ENCODE assay signal across 1 cellular context in the genomic region with DNA sequence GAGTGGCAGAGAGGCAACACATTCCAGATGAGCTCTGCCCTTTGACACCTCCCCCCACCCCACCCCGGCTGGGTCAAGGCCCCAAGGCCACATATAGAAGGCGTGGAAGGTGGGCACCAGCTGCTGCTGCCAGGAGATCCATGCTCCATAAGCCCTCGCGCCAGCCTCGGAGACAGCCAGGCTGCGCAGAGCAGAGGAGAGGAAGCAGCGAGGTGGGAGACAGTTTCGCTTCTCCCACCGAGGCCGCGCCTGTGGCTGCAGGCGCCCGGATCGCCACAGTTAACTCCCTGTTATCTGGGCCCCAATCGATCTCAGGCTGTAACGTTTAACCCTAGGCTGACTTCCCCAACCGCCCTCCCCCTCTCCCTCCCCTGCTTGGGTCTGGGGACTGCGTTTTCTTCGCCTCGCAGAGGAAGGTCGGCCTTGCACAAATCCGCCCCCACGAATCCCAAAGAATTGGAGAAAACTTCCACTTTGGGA.
TF ChIP-seq lines count a peak whose summit lies in the region.

No MANE protein-coding gene starts in this region.

TF ChIP-seq in K562, 482 proteins besides CTCF, POLR2A, EP300 and RAD21 (continued from another document):
- TF ChIP-seq, protein P1, sequence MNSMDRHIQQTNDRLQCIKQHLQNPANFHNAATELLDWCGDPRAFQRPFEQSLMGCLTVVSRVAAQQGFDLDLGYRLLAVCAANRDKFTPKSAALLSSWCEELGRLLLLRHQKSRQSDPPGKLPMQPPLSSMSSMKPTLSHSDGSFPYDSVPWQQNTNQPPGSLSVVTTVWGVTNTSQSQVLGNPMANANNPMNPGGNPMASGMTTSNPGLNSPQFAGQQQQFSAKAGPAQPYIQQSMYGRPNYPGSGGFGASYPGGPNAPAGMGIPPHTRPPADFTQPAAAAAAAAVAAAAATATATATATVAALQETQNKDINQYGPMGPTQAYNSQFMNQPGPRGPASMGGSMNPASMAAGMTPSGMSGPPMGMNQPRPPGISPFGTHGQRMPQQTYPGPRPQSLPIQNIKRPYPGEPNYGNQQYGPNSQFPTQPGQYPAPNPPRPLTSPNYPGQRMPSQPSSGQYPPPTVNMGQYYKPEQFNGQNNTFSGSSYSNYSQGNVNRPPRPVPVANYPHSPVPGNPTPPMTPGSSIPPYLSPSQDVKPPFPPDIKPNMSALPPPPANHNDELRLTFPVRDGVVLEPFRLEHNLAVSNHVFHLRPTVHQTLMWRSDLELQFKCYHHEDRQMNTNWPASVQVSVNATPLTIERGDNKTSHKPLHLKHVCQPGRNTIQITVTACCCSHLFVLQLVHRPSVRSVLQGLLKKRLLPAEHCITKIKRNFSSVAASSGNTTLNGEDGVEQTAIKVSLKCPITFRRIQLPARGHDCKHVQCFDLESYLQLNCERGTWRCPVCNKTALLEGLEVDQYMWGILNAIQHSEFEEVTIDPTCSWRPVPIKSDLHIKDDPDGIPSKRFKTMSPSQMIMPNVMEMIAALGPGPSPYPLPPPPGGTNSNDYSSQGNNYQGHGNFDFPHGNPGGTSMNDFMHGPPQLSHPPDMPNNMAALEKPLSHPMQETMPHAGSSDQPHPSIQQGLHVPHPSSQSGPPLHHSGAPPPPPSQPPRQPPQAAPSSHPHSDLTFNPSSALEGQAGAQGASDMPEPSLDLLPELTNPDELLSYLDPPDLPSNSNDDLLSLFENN (IDR thresholded peaks at IDR 0.05; ENCODE audit: low read depth in 2 of 2, low read length in 2 of 2): no peak
- no peak for TF ChIP-seq ZNF592 (IDR thresholded peaks at IDR 0.05)
- TF ChIP-seq EGR1 (conservative IDR thresholded peaks at IDR 0.05): 0 out of 2 replicates have a peak, but pooled peaks have one; percentile 26
- TF ChIP-seq, protein P2, sequence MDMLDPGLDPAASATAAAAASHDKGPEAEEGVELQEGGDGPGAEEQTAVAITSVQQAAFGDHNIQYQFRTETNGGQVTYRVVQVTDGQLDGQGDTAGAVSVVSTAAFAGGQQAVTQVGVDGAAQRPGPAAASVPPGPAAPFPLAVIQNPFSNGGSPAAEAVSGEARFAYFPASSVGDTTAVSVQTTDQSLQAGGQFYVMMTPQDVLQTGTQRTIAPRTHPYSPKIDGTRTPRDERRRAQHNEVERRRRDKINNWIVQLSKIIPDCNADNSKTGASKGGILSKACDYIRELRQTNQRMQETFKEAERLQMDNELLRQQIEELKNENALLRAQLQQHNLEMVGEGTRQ (CRISPR knock-in tag; IDR thresholded peaks at IDR 0.05): no peak
- 0 out of 2 replicates have a peak, but pooled peaks have one; percentile 9 for TF ChIP-seq MYC (IDR thresholded peaks at IDR 0.05; ENCODE audit: low read depth, low read length)
- no peak for TF ChIP-seq MYC (CRISPR knock-in tag; IDR thresholded peaks at IDR 0.05; ENCODE audit: borderline replicate concordance, low read depth)
- TF ChIP-seq NCOR1 (IDR thresholded peaks at IDR 0.05): peak; percentile 33; the same call in 1 of the 2 replicates
- TF ChIP-seq, protein P3, sequence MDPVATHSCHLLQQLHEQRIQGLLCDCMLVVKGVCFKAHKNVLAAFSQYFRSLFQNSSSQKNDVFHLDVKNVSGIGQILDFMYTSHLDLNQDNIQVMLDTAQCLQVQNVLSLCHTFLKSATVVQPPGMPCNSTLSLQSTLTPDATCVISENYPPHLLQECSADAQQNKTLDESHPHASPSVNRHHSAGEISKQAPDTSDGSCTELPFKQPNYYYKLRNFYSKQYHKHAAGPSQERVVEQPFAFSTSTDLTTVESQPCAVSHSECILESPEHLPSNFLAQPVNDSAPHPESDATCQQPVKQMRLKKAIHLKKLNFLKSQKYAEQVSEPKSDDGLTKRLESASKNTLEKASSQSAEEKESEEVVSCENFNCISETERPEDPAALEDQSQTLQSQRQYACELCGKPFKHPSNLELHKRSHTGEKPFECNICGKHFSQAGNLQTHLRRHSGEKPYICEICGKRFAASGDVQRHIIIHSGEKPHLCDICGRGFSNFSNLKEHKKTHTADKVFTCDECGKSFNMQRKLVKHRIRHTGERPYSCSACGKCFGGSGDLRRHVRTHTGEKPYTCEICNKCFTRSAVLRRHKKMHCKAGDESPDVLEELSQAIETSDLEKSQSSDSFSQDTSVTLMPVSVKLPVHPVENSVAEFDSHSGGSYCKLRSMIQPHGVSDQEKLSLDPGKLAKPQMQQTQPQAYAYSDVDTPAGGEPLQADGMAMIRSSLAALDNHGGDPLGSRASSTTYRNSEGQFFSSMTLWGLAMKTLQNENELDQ (CRISPR knock-in tag; IDR thresholded peaks at IDR 0.05; ENCODE audit: borderline replicate concordance): no peak
- no peak for TF ChIP-seq ZNF408 (CRISPR knock-in tag; IDR thresholded peaks at IDR 0.05; ENCODE audit: low read depth)
- TF ChIP-seq ZFP1 (CRISPR knock-in tag; IDR thresholded peaks at IDR 0.05): no peak
- no peak for TF ChIP-seq SRSF3 (IDR thresholded peaks at IDR 0.05; ENCODE audit: insufficient read depth, low read length)
- TF ChIP-seq RBBP5 (IDR thresholded peaks at IDR 0.05; ENCODE audit: borderline replicate concordance, insufficient read depth, low read length, poor library complexity, severe bottlenecking): peak; percentile 71
- no peak for TF ChIP-seq CREB1 (IDR thresholded peaks at IDR 0.05)
- TF ChIP-seq CREB1 (CRISPR knock-in tag; IDR thresholded peaks at IDR 0.05): no peak
